In genomic region chr3:48747015-48747615, GRCh38 we compare ENCODE assay signal across 17 cellular contexts. TPM values are rescaled to one million over a fixed set of nuclear protein-coding genes. Genes with fewer than 3 reads are reported as not detected.
A peak's percentile ranks its signal among the peaks of the same experiment; 100 is the strongest.
DNase-seq lines count a peak whose midpoint lies in the region; ATAC-seq and TF ChIP-seq lines count a peak whose summit lies in the region.
"Had no signal": no experiment of that assay in that cellular context is flagged by ENCODE, and none has a peak within 500 bp of the region (broad histone marks: within the 10 kb centered on the region; RNA-seq: fewer than 3 reads in every experiment).

No MANE protein-coding gene starts in this region.

- H3K27me3 ChIP-seq in testis = no peaks in the 10 kb centered on the region
- no peaks in the 10 kb centered on the region for H3K27me3 ChIP-seq in smooth muscle cell (ENCODE audit: low read depth)
- H3K27me3 ChIP-seq in MM.1S (replicated peaks; ENCODE audit: insufficient read depth, low read length) = no peaks in the 10 kb centered on the region
- H3K27me3 ChIP-seq: BLaER1 treated with 17β-estradiol and CSF1 and Interleukin-3, amounts not matched to agents 10 nM and 100 nM; neutrophil; spleen had no signal

- H3K4me2 ChIP-seq in smooth muscle cell = no peak overlapping the region
- H3K4me2 ChIP-seq in MM.1S (ENCODE audit: low read depth, low read length) = no peak overlapping the region

- H3K4me3 ChIP-seq in testis (no peak overlapping the region), smooth muscle cell (no peak overlapping the region), MM.1S (ENCODE audit: low read length) (no peak overlapping the region)
- H3K4me3 ChIP-seq: BLaER1 treated with 17β-estradiol and CSF1 and Interleukin-3, amounts not matched to agents 10 nM and 100 nM; lung; spleen had no signal

- peaks cover 25% of the 10 kb centered on the region for H3K4me1 ChIP-seq in testis
- no peaks in the 10 kb centered on the region for H3K4me1 ChIP-seq in smooth muscle cell (ENCODE audit: low read depth)
- no peaks in the 10 kb centered on the region for H3K4me1 ChIP-seq in MM.1S (ENCODE audit: low read length)

- H4K20me1 ChIP-seq in smooth muscle cell (ENCODE audit: low read depth) (no peaks in the 10 kb centered on the region), MM.1S (ENCODE audit: insufficient read depth, low read length) (no peaks in the 10 kb centered on the region)
- H4K20me1 ChIP-seq: BLaER1 treated with 17β-estradiol and CSF1 and Interleukin-3, amounts not matched to agents 10 nM and 100 nM had no signal

- H3K27ac ChIP-seq in angular gyrus (ENCODE audit: low read depth, low read length) (peak overlapping the region; percentile 100), testis (peak overlapping the region; percentile 58 to 84), smooth muscle cell (ENCODE audit: low read depth) (no peak overlapping the region), MM.1S (ENCODE audit: low read length) (no peak overlapping the region)
- H3K27ac ChIP-seq: BLaER1 treated with 17β-estradiol and CSF1 and Interleukin-3, amounts not matched to agents 10 nM and 100 nM; neutrophil had no signal

- H3F3A ChIP-seq in smooth muscle cell (ENCODE audit: low read depth) (no peaks in the 10 kb centered on the region), MM.1S (ENCODE audit: insufficient read depth, low read length) (no peaks in the 10 kb centered on the region)

- no peaks in the 10 kb centered on the region for H3K9me3 ChIP-seq in testis
- H3K9me3 ChIP-seq in smooth muscle cell (replicated peaks; ENCODE audit: low read depth) = no peaks in the 10 kb centered on the region
- no peaks in the 10 kb centered on the region for H3K9me3 ChIP-seq in MM.1S (replicated peaks; ENCODE audit: insufficient read depth, low read length)
- H3K9me3 ChIP-seq: neutrophil, spleen had no signal

- intact Hi-C loops in testis (cut with DNase I; ENCODE audit: low total_unique reads) = no loop called here

- TF ChIP-seq POLR2A in testis (IDR thresholded peaks at IDR 0.05) = no peak

- H2AFZ ChIP-seq in smooth muscle cell (ENCODE audit: low read depth) (no peak overlapping the region), MM.1S (ENCODE audit: low read length) (no peak overlapping the region)

- H3K9ac ChIP-seq in smooth muscle cell (ENCODE audit: low read depth) (no peak overlapping the region), MM.1S (ENCODE audit: low read length) (no peak overlapping the region)
- H3K9ac ChIP-seq: BLaER1 treated with 17β-estradiol and CSF1 and Interleukin-3, amounts not matched to agents 10 nM and 100 nM had no signal

- H3K36me3 ChIP-seq in testis (ENCODE audit: low read depth, missing control alignments) = no peaks in the 10 kb centered on the region
- no peaks in the 10 kb centered on the region for H3K36me3 ChIP-seq in smooth muscle cell (ENCODE audit: low read depth)
- no peaks in the 10 kb centered on the region for H3K36me3 ChIP-seq in MM.1S (replicated peaks; ENCODE audit: insufficient read depth, low read length)

- H3K79me2 ChIP-seq in smooth muscle cell (ENCODE audit: low read depth) (no peaks in the 10 kb centered on the region), MM.1S (ENCODE audit: low read length) (no peaks in the 10 kb centered on the region)

- DNase-seq in globus pallidus (ENCODE audit: low spot score) (peak; percentile 93), midbrain (lab: John Stamatoyannopoulos, UW) (peak; percentile 87), testis (no peak), smooth muscle cell (lab: John Stamatoyannopoulos, UW; ENCODE audit: unreplicated experiment) (no peak), MM.1S (no peak)
- DNase-seq: activated CD4-positive, alpha-beta T cell treated with anti-CD3 and anti-CD28 coated beads for 1 hour; DND-41; erythroblast; NCI-H1417 treated with DMSO at 0.1 percent for 48 hours; spleen had no signal

- no peak for TF ChIP-seq CTCF in testis (IDR thresholded peaks at IDR 0.05)
- TF ChIP-seq CTCF in smooth muscle cell (IDR thresholded peaks at IDR 0.05; ENCODE audit: borderline replicate concordance, insufficient read depth, poor library complexity, severe bottlenecking) = no peak
- no peak for TF ChIP-seq CTCF in MM.1S (IDR thresholded peaks at IDR 0.05; ENCODE audit: low read length)

- ATAC-seq in HG02870 (IDR thresholded peaks at IDR 0.05; ENCODE audit: unreplicated experiment) = no peak
- ATAC-seq in HG03039 (IDR thresholded peaks at IDR 0.05; ENCODE audit: unreplicated experiment) = no peak
- ATAC-seq: Panc1 had no signal

- WGBS in testis, 2 donors = 20 to 48% methylated on average over 4 of the region's 4 CpGs
- WGBS in smooth muscle cell (ENCODE audit: low lambda C conversion rate) = 83% methylated on average over 4 of the region's 4 CpGs

- H3K9me2 ChIP-seq in MM.1S (replicated peaks; ENCODE audit: insufficient read depth, low read length) = no peaks in the 10 kb centered on the region

RNA-seq across cellular contexts. Expression of gene IP6K2, which starts 30.1 kb away (rescaled TPM):
- 100 to 1,000 TPM; 114 to 148 TPM for total RNA-seq in testis
- polyA plus RNA-seq in testis (ENCODE audit: insufficient read depth, low read depth, low replicate concordance) = 113 TPM
- 106 and 119 TPM in 2 replicates for total RNA-seq in smooth muscle cell
- polyA plus RNA-seq in smooth muscle cell = 113 and 124 TPM in 2 replicates

Comparison
In these comparisons a context has a peak if more than half of its experiments do, and no peak if none do; other contexts are left out.
1. H3K27ac ChIP-seq: peak in angular gyrus (single experiment) and testis (2 of 2); none in smooth muscle cell (single experiment) and MM.1S (single experiment).
2. DNase-seq: peak in globus pallidus (single experiment) and midbrain (single experiment); none in testis (single experiment), smooth muscle cell (single experiment) and MM.1S (single experiment).